ENCODE assay signal across 8 cellular contexts in genomic region chr14:102314242-102315011, GRCh38. TPM values are rescaled to one million over a fixed set of nuclear protein-coding genes. Genes with fewer than 3 reads are reported as not detected.
DNase-seq lines count a peak whose midpoint lies in the region; ATAC-seq and TF ChIP-seq lines count a peak whose summit lies in the region.

No MANE protein-coding gene starts in this region.

- DNase-seq in BE2C = peak; percentile 87
- DNase-seq in NCI-H748 (lab: John Stamatoyannopoulos, UW; ENCODE audit: unreplicated experiment) = peak; percentile 87
- peak; percentile 92 for DNase-seq in activated CD8-positive, alpha-beta memory T cell treated with anti-CD3 and anti-CD28 coated beads for 24 hours
- DNase-seq in stimulated activated CD8-positive, alpha-beta memory T cell treated with anti-CD3 and anti-CD28 coated beads, Interleukin-12 subunit alpha, Interleukin-12 subunit beta, amount 100 ng/mL, for 4 hours (ENCODE audit: low read depth) = peak; percentile 66

- TF ChIP-seq CTCF in BE2C (IDR thresholded peaks at IDR 0.05; ENCODE audit: low read depth, low read length) = peak; percentile 82

- WGBS in mesodermal cell (ENCODE audit: insufficient coverage in 2 of 2), 2 experiments = 11 to 14% methylated on average over 41 to 45 of the region's 52 CpGs

- no peak overlapping the region for H3K27ac ChIP-seq in mesodermal cell (ENCODE audit: low read depth, low read length, severe bottlenecking)

- H3K36me3 ChIP-seq in BE2C = no peaks in the 10 kb centered on the region
- H3K36me3 ChIP-seq in endocrine pancreas (ENCODE audit: control insufficient read depth, insufficient read depth, low read length) = no peaks in the 10 kb centered on the region
- no peaks in the 10 kb centered on the region for H3K36me3 ChIP-seq in mesodermal cell (ENCODE audit: control insufficient read depth, insufficient read depth, low read length)

- H3K9ac ChIP-seq in endocrine pancreas (ENCODE audit: control insufficient read depth, insufficient read depth, low read length) = peak overlapping the region; percentile 47

- H3K4me1 ChIP-seq in BE2C = peaks cover 10% of the 10 kb centered on the region
- H3K4me1 ChIP-seq in endocrine pancreas (ENCODE audit: control insufficient read depth, insufficient read depth, low read length) = no peaks in the 10 kb centered on the region
- H3K4me1 ChIP-seq in mesodermal cell (ENCODE audit: control insufficient read depth, insufficient read depth, low read length, poor library complexity, severe bottlenecking) = peaks cover 8% of the 10 kb centered on the region

- H3K9me3 ChIP-seq in BE2C (no peaks in the 10 kb centered on the region), endocrine pancreas (ENCODE audit: control insufficient read depth, low read length) (no peaks in the 10 kb centered on the region), mesodermal cell (ENCODE audit: control insufficient read depth, low read length) (no peaks in the 10 kb centered on the region)

- H3K27me3 ChIP-seq in BE2C (no peaks in the 10 kb centered on the region), endocrine pancreas (ENCODE audit: control insufficient read depth, insufficient read depth, low read length) (no peaks in the 10 kb centered on the region)

- peak overlapping the region; percentile 75 for H3K4me3 ChIP-seq in BE2C (ENCODE audit: low read depth, low read length)
- H3K4me3 ChIP-seq in endocrine pancreas (ENCODE audit: control insufficient read depth, insufficient read depth, low read length) = peak overlapping the region; percentile 60
- peak overlapping the region; percentile 40 for H3K4me3 ChIP-seq in mesodermal cell (ENCODE audit: extremely low read depth, insufficient read depth, low read length, poor library complexity, severe bottlenecking)

- ATAC-seq in GM19043 (IDR thresholded peaks at IDR 0.05; ENCODE audit: low read depth, unreplicated experiment) (peak; percentile 45), HG03432 (IDR thresholded peaks at IDR 0.05; ENCODE audit: unreplicated experiment) (peak; percentile 56)

RNA-seq across cellular contexts. Expression of gene ZNF839, which starts 5.1 kb away (rescaled TPM):
- 7.4 TPM for polyA plus RNA-seq in BE2C (2012; ENCODE audit: insufficient read depth, insufficient read length, low read depth)
- polyA plus RNA-seq in mesodermal cell (2013, experiment 1 of 2) = 10.9 TPM
- 8.5 TPM for polyA plus RNA-seq in mesodermal cell (2013, experiment 2 of 2)

RNA-seq across cellular contexts. Expression of gene MOK, which starts 9.5 kb away (rescaled TPM):
- 147 TPM for polyA plus RNA-seq in BE2C (2012; ENCODE audit: insufficient read depth, insufficient read length, low read depth)
- polyA plus RNA-seq in mesodermal cell (2013, experiment 1 of 2) = 6.1 TPM
- 4.9 TPM for polyA plus RNA-seq in mesodermal cell (2013, experiment 2 of 2)

RNA-seq across cellular contexts. Expression of gene CINP, which starts 48.3 kb away (rescaled TPM):
- 58.2 TPM for polyA plus RNA-seq in BE2C (2012; ENCODE audit: insufficient read depth, insufficient read length, low read depth)
- polyA plus RNA-seq in mesodermal cell (2013, experiment 1 of 2) = 32.5 TPM
- 32.1 TPM for polyA plus RNA-seq in mesodermal cell (2013, experiment 2 of 2)

RNA-seq across cellular contexts. Expression of gene TECPR2, which starts 48.3 kb away (rescaled TPM):
- polyA plus RNA-seq in BE2C (2012; ENCODE audit: insufficient read depth, insufficient read length, low read depth) = 3.4 TPM
- polyA plus RNA-seq in mesodermal cell (2013, experiment 1 of 2) = 15.5 TPM
- polyA plus RNA-seq in mesodermal cell (2013, experiment 2 of 2) = 9.5 TPM
